In genomic region chr2:170562928-170563327, GRCh38 we compare ENCODE assay signal across 9 cellular contexts.
"Had no signal": no experiment of that assay in that cellular context is flagged by ENCODE, and none has a peak within 500 bp of the region (broad histone marks: within the 10 kb centered on the region; RNA-seq: fewer than 3 reads in every experiment).

No MANE protein-coding gene starts in this region.

- H3K4me3 Mint-ChIP-seq: H9, HFFc6, IgD-negative memory B cell had no signal

- H3K9me3 Mint-ChIP-seq: H9, IgD-negative memory B cell had no signal

- H3K4me3 ChIP-seq: GM23248 had no signal

- H3K27ac Mint-ChIP-seq: H9, HFFc6, IgD-negative memory B cell had no signal

- H3K4me1 Mint-ChIP-seq: H9, IgD-negative memory B cell had no signal

- H3K27ac ChIP-seq: GM23248, HL-60 had no signal

- H3K9ac ChIP-seq: GM23248 had no signal

- H2AFZ ChIP-seq: GM23248 had no signal

- H3K36me3 Mint-ChIP-seq: IgD-negative memory B cell had no signal

- DNase-seq: GM23248, GOT3, H9, HCEC 1CT, HFFc6, KG1 had no signal

- FAIRE-seq: H54 had no signal
